ENCODE assay signal across 11 cellular contexts in the genomic region with DNA sequence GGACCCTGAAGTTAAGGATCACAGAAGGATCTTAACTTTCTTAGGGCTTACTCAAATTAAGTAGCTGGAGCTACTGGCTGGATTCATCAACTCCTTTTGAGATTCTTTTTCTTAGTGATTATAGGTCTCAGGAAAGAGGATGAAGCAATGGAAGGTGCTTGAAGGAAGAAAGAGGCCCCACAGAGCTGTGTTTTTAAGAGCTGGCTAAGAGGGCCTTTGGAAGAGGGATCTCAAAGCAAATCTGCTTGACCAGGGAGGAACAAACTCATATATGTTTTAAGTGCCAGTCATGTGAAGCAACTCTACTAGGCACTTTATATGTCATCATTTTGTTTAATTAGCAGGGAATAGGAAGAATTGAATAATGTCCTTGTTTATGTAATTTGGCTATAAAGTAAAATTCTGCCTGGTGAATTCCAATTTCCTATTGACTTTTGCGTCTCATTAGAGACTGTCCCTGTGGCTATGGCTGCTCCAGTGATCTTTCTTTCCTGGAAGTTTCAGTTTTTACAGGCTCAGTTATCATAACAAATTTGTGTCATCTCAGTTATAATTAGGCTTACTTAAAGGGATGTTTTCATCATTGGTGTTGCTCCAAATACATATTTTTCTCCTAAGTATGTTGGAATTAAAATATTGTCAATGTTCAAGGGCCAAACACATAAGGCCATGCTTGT.
A peak's percentile ranks its signal among the peaks of the same experiment; 100 is the strongest.
DNase-seq lines count a peak whose midpoint lies in the region; ATAC-seq, FAIRE-seq and TF ChIP-seq lines count a peak whose summit lies in the region.
"Had no signal": no experiment of that assay in that cellular context is flagged by ENCODE, and none has a peak within 500 bp of the region (broad histone marks: within the 10 kb centered on the region; RNA-seq: fewer than 3 reads in every experiment).

No MANE protein-coding gene starts in this region.

- peak; percentile 82 for FAIRE-seq in islet of Langerhans (lab: Jason Lieb, UNC)

- H3K4me1 Mint-ChIP-seq in activated T-helper 1 cell treated with anti-CD3 and anti-CD28 coated beads, Interleukin-12 subunit alpha, Interleukin-12 subunit beta, Interleukin-2, Interleukin-4 antibody, amounts not matched to agents 30 ng/mL and 10 ng/mL and 1 ng/mL, durations not matched to agents 14 hours and 24 hours and 36 hours (ENCODE audit: low read depth) = peaks cover 7% of the 10 kb centered on the region

- H3K4me3 Mint-ChIP-seq in activated T-helper 1 cell treated with anti-CD3 and anti-CD28 coated beads, Interleukin-12 subunit alpha, Interleukin-12 subunit beta, Interleukin-2, Interleukin-4 antibody, amounts not matched to agents 30 ng/mL and 10 ng/mL and 1 ng/mL, durations not matched to agents 14 hours and 24 hours and 36 hours = no peak overlapping the region
- H3K4me3 Mint-ChIP-seq: IgD-negative memory B cell had no signal

- TF ChIP-seq EP300 in sigmoid colon (IDR thresholded peaks at IDR 0.05) = no peak

- no peaks in the 10 kb centered on the region for H3K27me3 Mint-ChIP-seq in activated T-helper 1 cell treated with anti-CD3 and anti-CD28 coated beads, Interleukin-12 subunit alpha, Interleukin-12 subunit beta, Interleukin-2, Interleukin-4 antibody, amounts not matched to agents 30 ng/mL and 10 ng/mL and 1 ng/mL, durations not matched to agents 14 hours and 24 hours and 36 hours (ENCODE audit: insufficient read depth)
- H3K27me3 Mint-ChIP-seq: IgD-negative memory B cell had no signal

- H3K36me3 Mint-ChIP-seq in activated T-helper 1 cell treated with anti-CD3 and anti-CD28 coated beads, Interleukin-12 subunit alpha, Interleukin-12 subunit beta, Interleukin-2, Interleukin-4 antibody, amounts not matched to agents 30 ng/mL and 10 ng/mL and 1 ng/mL, durations not matched to agents 14 hours and 24 hours and 36 hours (ENCODE audit: low read depth) = peaks cover 2% of the 10 kb centered on the region
- H3K36me3 Mint-ChIP-seq: IgD-negative memory B cell had no signal

- no peak for TF ChIP-seq POLR2A in body of pancreas (IDR thresholded peaks at IDR 0.05)
- TF ChIP-seq POLR2A in sigmoid colon (IDR thresholded peaks at IDR 0.05) = no peak

- peaks cover 60% of the 10 kb centered on the region for H3K4me1 ChIP-seq in body of pancreas
- H3K4me1 ChIP-seq in sigmoid colon = peaks cover 0 to 62% (median 54%) of the 10 kb centered on the region in 4 donors
- H3K4me1 ChIP-seq: BE2C had no signal

- H3K27me3 ChIP-seq in body of pancreas (no peaks in the 10 kb centered on the region), sigmoid colon (no peaks in the 10 kb centered on the region)
- H3K27me3 ChIP-seq: BE2C had no signal

- TF ChIP-seq CTCF in body of pancreas (IDR thresholded peaks at IDR 0.05) (no peak), sigmoid colon (IDR thresholded peaks at IDR 0.05) (no peak)

- peak; percentile 21 for DNase-seq in EL
- no peak for DNase-seq in body of pancreas
- no peak for DNase-seq in sigmoid colon
- DNase-seq in stimulated activated CD4-positive, alpha-beta T cell treated with anti-CD3 and anti-CD28 coated beads, Interleukin-4, amount 100 ng/mL, for 24 hours = no peak
- no peak for DNase-seq in activated T-helper 1 cell treated with anti-CD3 and anti-CD28 coated beads, Interleukin-12 subunit alpha, Interleukin-12 subunit beta, Interleukin-2, Interleukin-4 antibody, amounts not matched to agents 30 ng/mL and 10 ng/mL and 1 ng/mL, durations not matched to agents 14 hours and 24 hours and 36 hours (ENCODE audit: low spot score)
- no peak for DNase-seq in RKO (ENCODE audit: low spot score)
- DNase-seq: BE2C, retina had no signal

- H3K36me3 ChIP-seq in body of pancreas (replicated peaks in 1 of 2; ENCODE audit: insufficient read depth in 1 of 2, low read depth in 2 of 2) = no peaks in the 10 kb centered on the region
- H3K36me3 ChIP-seq in sigmoid colon = no peaks in the 10 kb centered on the region
- H3K36me3 ChIP-seq: BE2C had no signal

- ATAC-seq in body of pancreas = no peak
- no peak for ATAC-seq in GM19463 (IDR thresholded peaks at IDR 0.05; ENCODE audit: unreplicated experiment)

- no peak overlapping the region for H3K27ac Mint-ChIP-seq in activated T-helper 1 cell treated with anti-CD3 and anti-CD28 coated beads, Interleukin-12 subunit alpha, Interleukin-12 subunit beta, Interleukin-2, Interleukin-4 antibody, amounts not matched to agents 30 ng/mL and 10 ng/mL and 1 ng/mL, durations not matched to agents 14 hours and 24 hours and 36 hours
- H3K27ac Mint-ChIP-seq: IgD-negative memory B cell had no signal

- H3K4me3 ChIP-seq in body of pancreas = no peak overlapping the region
- no peak overlapping the region for H3K4me3 ChIP-seq in sigmoid colon

- 50 to 64% methylated on average over 1 of the region's 1 CpG for WGBS in body of pancreas, 2 donors
- WGBS in sigmoid colon, 2 donors = 15 to 63% methylated on average over 1 of the region's 1 CpG

- H3K27ac ChIP-seq in body of pancreas (peak overlapping the region; percentile 60 to 71 (median 68)), sigmoid colon (peak overlapping the region; percentile 69 to 82 (median 77))

- H3K9me3 Mint-ChIP-seq in activated T-helper 1 cell treated with anti-CD3 and anti-CD28 coated beads, Interleukin-12 subunit alpha, Interleukin-12 subunit beta, Interleukin-2, Interleukin-4 antibody, amounts not matched to agents 30 ng/mL and 10 ng/mL and 1 ng/mL, durations not matched to agents 14 hours and 24 hours and 36 hours = no peaks in the 10 kb centered on the region

- intact Hi-C loops in body of pancreas (cut with DNase I) (no loop called here), sigmoid colon (cut with DNase I) (loop anchor here (5.0 to 10.0 kb wide), 3 partner anchors 110 to 385 kb away; no protein-coding TSS in a partner anchor)
- intact Hi-C loops in activated T-helper 1 cell treated with anti-CD3 and anti-CD28 coated beads, Interleukin-12 subunit alpha, Interleukin-12 subunit beta, Interleukin-2, Interleukin-4 antibody, amounts not matched to agents 30 ng/mL and 10 ng/mL and 1 ng/mL, durations not matched to agents 14 hours and 24 hours and 36 hours (cut with micrococcal nuclease) = no loop called here

- no peaks in the 10 kb centered on the region for H3K9me3 ChIP-seq in body of pancreas
- no peaks in the 10 kb centered on the region for H3K9me3 ChIP-seq in sigmoid colon
- H3K9me3 ChIP-seq: BE2C had no signal
